Comparison of ENCODE assay signal across 10 cellular contexts in genomic region chr3:76369170-76369569, GRCh38.
A peak's percentile ranks its signal among the peaks of the same experiment; 100 is the strongest.
DNase-seq lines count a peak whose midpoint lies in the region; FAIRE-seq and TF ChIP-seq lines count a peak whose summit lies in the region.
"Had no signal": no experiment of that assay in that cellular context is flagged by ENCODE, and none has a peak within 500 bp of the region (broad histone marks: within the 10 kb centered on the region; RNA-seq: fewer than 3 reads in every experiment).

No MANE protein-coding gene starts in this region.

- H3K27me3 ChIP-seq in tibial artery: no peaks in the 10 kb centered on the region

- no peaks in the 10 kb centered on the region for H3K4me1 ChIP-seq in tibial artery

- no peak overlapping the region for H3K27ac ChIP-seq in C4-2B
- no peak overlapping the region for H3K27ac ChIP-seq in tibial artery
- H3K27ac ChIP-seq: SK-N-MC had no signal

- H3K9me3 ChIP-seq in tibial artery: no peaks in the 10 kb centered on the region

- intact Hi-C loops in tibial artery (cut with DNase I; ENCODE audit: low total_unique reads): no loop called here

- TF ChIP-seq POLR2A in GM12891 (IDR thresholded peaks at IDR 0.05; ENCODE audit: low read depth, low read length): no peak

- peak; percentile 62 for TF ChIP-seq CTCF in C4-2B (conservative IDR thresholded peaks at IDR 0.05)
- TF ChIP-seq CTCF in tibial artery (IDR thresholded peaks at IDR 0.05): no peak

- DNase-seq in HK-2 (ENCODE audit: unreplicated experiment) (peak; percentile 16), SW480 (ENCODE audit: low spot score) (peak; percentile 27), inferior parietal cortex (ENCODE audit: extremely low spot score) (peak; percentile 43), GM12891 (ENCODE audit: insufficient read length, low spot score) (no peak), DMS153 treated with DMSO at 0.1 percent for 48 hours (lab: John Stamatoyannopoulos, UW; ENCODE audit: unreplicated experiment) (no peak), tibial artery (no peak), activated T-cell treated with anti-CD3 and anti-CD28 coated beads for 4 hours (no peak)

- no peak overlapping the region for H3K4me3 ChIP-seq in tibial artery
- H3K4me3 ChIP-seq: SK-N-MC had no signal

- H3K36me3 ChIP-seq in tibial artery: no peaks in the 10 kb centered on the region

- FAIRE-seq in GM12891 (lab: Jason Lieb, UNC): no peak
- FAIRE-seq: endothelial cell of umbilical vein had no signal

TF ChIP-seq in GM12891, 5 proteins besides CTCF, POLR2A, EP300 and RAD21:
- TF ChIP-seq PAX5 (IDR thresholded peaks at IDR 0.05; ENCODE audit: insufficient read depth, low read length, severe bottlenecking): no peak
- TF ChIP-seq SPI1 (IDR thresholded peaks at IDR 0.05; ENCODE audit: low read depth, low read length): no peak
- TF ChIP-seq TAF1 (IDR thresholded peaks at IDR 0.05; ENCODE audit: low read depth, low read length): no peak
- TF ChIP-seq POU2F2 (IDR thresholded peaks at IDR 0.05; ENCODE audit: low read depth, low read length): no peak
- TF ChIP-seq POLR2AphosphoS5 (IDR thresholded peaks at IDR 0.05; ENCODE audit: low read depth, low read length): no peak

Comparison
In these comparisons a context has a peak if more than half of its experiments do, and no peak if none do; other contexts are left out.
1. DNase-seq: peak in HK-2 (single experiment), SW480 (single experiment) and inferior parietal cortex (single experiment); none in GM12891 (single experiment), DMS153 treated with DMSO at 0.1 percent for 48 hours (single experiment), tibial artery (0 of 2) and activated T-cell treated with anti-CD3 and anti-CD28 coated beads for 4 hours (single experiment).